Comparison of ENCODE assay signal across 8 cellular contexts in genomic region chr15:34987982-34988873, GRCh38. TPM values are rescaled to one million over a fixed set of nuclear protein-coding genes. Genes with fewer than 3 reads are reported as not detected.
A peak's percentile ranks its signal among the peaks of the same experiment; 100 is the strongest.
DNase-seq lines count a peak whose midpoint lies in the region; ATAC-seq and TF ChIP-seq lines count a peak whose summit lies in the region.

TSS of gene ZNF770 (minus strand) at chr15:34988287. CDS start at chr15:34983434, 4,853 bp downstream.

- TF ChIP-seq CTCF in AG04450 (IDR thresholded peaks at IDR 0.05; ENCODE audit: low read depth, low read length), result no peak

- H3K4me3 ChIP-seq in AG04450 (ENCODE audit: low read depth, low read length), result peak within 1 kb of the TSS; percentile 93

- DNase-seq in AG04450 (ENCODE audit: low read depth, low spot score) (peak; percentile 26), NCI-H345 (lab: John Stamatoyannopoulos, UW) (peak; percentile 63), cerebellum (ENCODE audit: low spot score) (peak; percentile 78), kidney glomerular epithelial cell (lab: John Stamatoyannopoulos, UW) (peak; percentile 69)
- DNase-seq in activated CD4-positive, alpha-beta T cell treated with anti-CD3 and anti-CD28 coated beads for 1 hour, result peak; percentile 77
- peak; percentile 66 to 77 for DNase-seq in stimulated activated CD4-positive, alpha-beta T cell treated with anti-CD3 and anti-CD28 coated beads, Interleukin-15, amount 100 ng/mL, for 48 hours (ENCODE audit: low read depth in 2 of 2)

- H3K27ac ChIP-seq in AG04450 (ENCODE audit: low read depth, low read length), result peak within 1 kb of the TSS; percentile 91

- H3K27me3 ChIP-seq in AG04450 (ENCODE audit: control insufficient read depth, insufficient read depth, low read length), result no peaks in the 10 kb centered on the region

- ATAC-seq in GM18909 (IDR thresholded peaks at IDR 0.05; ENCODE audit: poor library complexity, unreplicated experiment), result peak; percentile 85
- peak; percentile 76 for ATAC-seq in HG03159 (IDR thresholded peaks at IDR 0.05; ENCODE audit: unreplicated experiment)

- CTCF ChIA-PET in AG04450 (lab: Charles Lee), result interaction anchor here (0.6 to 3.4 kb wide), 3 partner anchors 18 to 462 kb away, joined by 3 to 17 read pairs (median 5); partner anchors contain the start of gene AQR

- H3K9me3 ChIP-seq in AG04450 (ENCODE audit: control insufficient read depth, insufficient read depth, low read length), result no peaks in the 10 kb centered on the region

- POLR2A ChIA-PET in AG04450 (lab: Yijun Ruan, JAX), result interaction anchor here (0.7 to 1.7 kb wide), 7 partner anchors 12 to 72 kb away, joined by 3 to 34 read pairs (median 3); partner anchors contain the start of gene AQR

RNA-seq across cellular contexts. Expression of gene ZNF770, which starts in this region (rescaled TPM):
- 20.2 and 26.9 TPM in 2 replicates for polyA plus RNA-seq in AG04450 (2011; rRNA removed)
- polyA minus RNA-seq in AG04450 (2011; rRNA and poly(A)+ RNA removed), result 15.5 and 37.9 TPM in 2 replicates
- 76.9 TPM for total RNA-seq in cerebellum

Comparison
In these comparisons a context has a peak if more than half of its experiments do, and no peak if none do; other contexts are left out.
1. Peak in every context shown above with its lines: DNase-seq, ATAC-seq, H3K4me3 ChIP-seq and H3K27ac ChIP-seq.
2. DNase-seq: peak in every context shown above with its lines; median percentile 78 in cerebellum; 77 in activated CD4-positive, alpha-beta T cell treated with anti-CD3 and anti-CD28 coated beads for 1 hour; 72 in stimulated activated CD4-positive, alpha-beta T cell treated with anti-CD3 and anti-CD28 coated beads, Interleukin-15, amount 100 ng/mL, for 48 hours; 69 in kidney glomerular epithelial cell; 63 in NCI-H345; 26 in AG04450.